ENCODE assay signal across 23 cellular contexts in genomic region chr2:232624554-232624842, GRCh38. TPM values are rescaled to one million over a fixed set of nuclear protein-coding genes. Genes with fewer than 3 reads are reported as not detected.
DNase-seq lines count a peak whose midpoint lies in the region; ATAC-seq, FAIRE-seq and TF ChIP-seq lines count a peak whose summit lies in the region.
"Had no signal": no experiment of that assay in that cellular context is flagged by ENCODE, and none has a peak within 500 bp of the region (broad histone marks: within the 10 kb centered on the region; RNA-seq: fewer than 3 reads in every experiment).

No MANE protein-coding gene starts in this region.

- no peaks in the 10 kb centered on the region for H3K36me3 Mint-ChIP-seq in CD8-positive, alpha-beta memory T cell
- H3K36me3 Mint-ChIP-seq: naive B cell had no signal

- no peak overlapping the region for H2BK12ac ChIP-seq in mesenchymal stem cell (ENCODE audit: low read length in 2 of 2)

- H4K8ac ChIP-seq in mesenchymal stem cell (ENCODE audit: low read length) = no peak overlapping the region

- peaks cover 8 to 35% of the 10 kb centered on the region in 2 donors for H3K27me3 Mint-ChIP-seq in CD8-positive, alpha-beta memory T cell

- no peak overlapping the region for H3K4me2 ChIP-seq in mesenchymal stem cell (ENCODE audit: low read length, poor library complexity, severe bottlenecking)

- H3K9me3 Mint-ChIP-seq in CD8-positive, alpha-beta memory T cell = no peaks in the 10 kb centered on the region

- ATAC-seq in GM21576 (IDR thresholded peaks at IDR 0.05; ENCODE audit: unreplicated experiment) = no peak
- ATAC-seq: T-helper 17 cell had no signal

- H3K4me1 ChIP-seq in mesenchymal stem cell (ENCODE audit: control insufficient read depth, insufficient read depth, low read depth, low read length) = peaks cover 6% of the 10 kb centered on the region
- H3K4me1 ChIP-seq in CD8-positive, alpha-beta memory T cell (ENCODE audit: insufficient read depth, low read length) = no peaks in the 10 kb centered on the region
- H3K4me1 ChIP-seq: adrenal gland had no signal

- 43% methylated on average over 3 of the region's 3 CpGs for WGBS in mesenchymal stem cell

- no peak overlapping the region for H3K9ac ChIP-seq in mesenchymal stem cell (ENCODE audit: low read length)

- CTCF ChIA-PET in CD8-positive, alpha-beta memory T cell (lab: Charles Lee) = no interaction called here

- no peak overlapping the region for H2BK15ac ChIP-seq in mesenchymal stem cell (ENCODE audit: low read depth, poor library complexity, severe bottlenecking)

- POLR2A ChIA-PET in CD8-positive, alpha-beta memory T cell (lab: Charles Lee) = no interaction called here

- no peak for TF ChIP-seq CTCF in GM10266 (IDR thresholded peaks at IDR 0.05; ENCODE audit: control insufficient read depth, insufficient read depth, low read depth, missing control alignments)

- DNase-seq in GM10266 (ENCODE audit: extremely low spot score) (peak; percentile 6), HTR-8/SVneo (ENCODE audit: insufficient read length, low spot score) (peak; percentile 36), astrocyte of the hippocampus (ENCODE audit: low read depth, low spot score) (peak; percentile 46), mesenchymal stem cell (peak; percentile 42), NCI-H146 (lab: John Stamatoyannopoulos, UW) (no peak), SK-N-DZ (ENCODE audit: low spot score) (no peak)
- DNase-seq in CD8-positive, alpha-beta memory T cell = no peak
- DNase-seq: activated gamma-delta T cell treated with Interleukin-2 at 50 U/mL for 16 hours; adrenal gland; DMS53; foreskin melanocyte; hippocampal formation; KBM-7; naive B cell; NCI-H1930; NCI-H510A treated with DMSO at 0.1 percent for 48 hours; occipital lobe; Right ventricle myocardium superior; stimulated activated CD8-positive, alpha-beta memory T cell treated with anti-CD3 and anti-CD28 coated beads, Interleukin-4, amount 100 ng/mL, for 48 hours; T-helper 17 cell; WERI-Rb-1 had no signal

- H3K14ac ChIP-seq in mesenchymal stem cell (ENCODE audit: low read length in 2 of 2) = no peak overlapping the region

- no peaks in the 10 kb centered on the region for H3K36me3 ChIP-seq in mesenchymal stem cell (ENCODE audit: control insufficient read depth in 1 of 2, insufficient read depth in 2 of 2, low read depth in 1 of 2, low read length in 2 of 2)
- H3K36me3 ChIP-seq in CD8-positive, alpha-beta memory T cell (ENCODE audit: insufficient read depth, low read length) = no peaks in the 10 kb centered on the region
- H3K36me3 ChIP-seq: adrenal gland, WERI-Rb-1 had no signal

- no peak overlapping the region for H3K27ac ChIP-seq in mesenchymal stem cell (ENCODE audit: low read length, poor library complexity, severe bottlenecking)
- no peak overlapping the region for H3K27ac ChIP-seq in CD8-positive, alpha-beta memory T cell (ENCODE audit: low read depth, low read length)
- H3K27ac ChIP-seq: adrenal gland, WERI-Rb-1 had no signal

- no peak overlapping the region for H3K27ac Mint-ChIP-seq in CD8-positive, alpha-beta memory T cell
- H3K27ac Mint-ChIP-seq: naive B cell, T-helper 17 cell had no signal

- H3K18ac ChIP-seq in mesenchymal stem cell (ENCODE audit: low read depth in 1 of 2, low read length in 2 of 2) = no peak overlapping the region

- H2BK5ac ChIP-seq in mesenchymal stem cell (ENCODE audit: low read depth, low read length, poor library complexity, severe bottlenecking) = no peak overlapping the region

- no peak overlapping the region for H2AK5ac ChIP-seq in mesenchymal stem cell (ENCODE audit: low read length, severe bottlenecking)

- H2BK120ac ChIP-seq in mesenchymal stem cell (ENCODE audit: low read depth, low read length) = no peak overlapping the region

- no peak overlapping the region for H3K4me3 ChIP-seq in mesenchymal stem cell (ENCODE audit: insufficient read depth in 1 of 2, low read depth in 1 of 2, low read length in 2 of 2)
- no peak overlapping the region for H3K4me3 ChIP-seq in CD8-positive, alpha-beta memory T cell (ENCODE audit: low read length)
- H3K4me3 ChIP-seq: adrenal gland had no signal

- peaks cover 11 to 14% of the 10 kb centered on the region in 2 experiments for H3K27me3 ChIP-seq in mesenchymal stem cell (ENCODE audit: control insufficient read depth in 1 of 2, insufficient read depth in 1 of 2, low read length in 2 of 2)
- no peaks in the 10 kb centered on the region for H3K27me3 ChIP-seq in CD8-positive, alpha-beta memory T cell (ENCODE audit: insufficient read depth, low read length, poor library complexity, severe bottlenecking)
- H3K27me3 ChIP-seq: adrenal gland had no signal

- H4K91ac ChIP-seq in mesenchymal stem cell (ENCODE audit: low read length) = no peak overlapping the region

- H3K79me1 ChIP-seq in mesenchymal stem cell (replicated peaks; ENCODE audit: low read length, poor library complexity, severe bottlenecking) = no peaks in the 10 kb centered on the region

- no peaks in the 10 kb centered on the region for H3K9me3 ChIP-seq in mesenchymal stem cell (ENCODE audit: control insufficient read depth, low read length)
- H3K9me3 ChIP-seq in CD8-positive, alpha-beta memory T cell (ENCODE audit: low read length) = no peaks in the 10 kb centered on the region
- H3K9me3 ChIP-seq: adrenal gland had no signal

- H3K4me3 Mint-ChIP-seq in CD8-positive, alpha-beta memory T cell = no peak overlapping the region
- H3K4me3 Mint-ChIP-seq: naive B cell, T-helper 17 cell had no signal

- no peak overlapping the region for H2AFZ ChIP-seq in mesenchymal stem cell (ENCODE audit: low read depth, low read length)

- no peak overlapping the region for H3K4ac ChIP-seq in mesenchymal stem cell (ENCODE audit: low read depth in 1 of 2, low read length in 2 of 2)

- no peak for FAIRE-seq in HTR-8/SVneo (lab: Jason Lieb, UNC)
- FAIRE-seq: islet of Langerhans had no signal

- no peak overlapping the region for H3K23ac ChIP-seq in mesenchymal stem cell (ENCODE audit: low read length in 2 of 2)

- peaks cover 0 to 6% (median 3%) of the 10 kb centered on the region in 3 donors for H3K4me1 Mint-ChIP-seq in CD8-positive, alpha-beta memory T cell
- H3K4me1 Mint-ChIP-seq: naive B cell had no signal

RNA-seq across cellular contexts. Expression of gene EFHD1, which starts 8.9 kb away (rescaled TPM):
- 0.76 TPM for polyA plus RNA-seq in mesenchymal stem cell (2013, experiment 1 of 2)
- polyA plus RNA-seq in mesenchymal stem cell (2013, experiment 2 of 2) = 0.59 TPM
- under 1 TPM; 0.22 to 0.33 TPM for total RNA-seq in CD8-positive, alpha-beta memory T cell
- 1.6 TPM for polyA plus RNA-seq in CD8-positive, alpha-beta memory T cell
- polyA plus RNA-seq in SK-N-DZ (2014; cell fraction: cytosol; rRNA removed) = 0.85 and 1.0 TPM in 2 replicates
- polyA plus RNA-seq in SK-N-DZ (2014; cell fraction: nucleus; rRNA removed) = 0.83 TPM in 1 of 2 replicates, not detected in the other

Comparison
In these comparisons a context has a peak if more than half of its experiments do, and no peak if none do; other contexts are left out.
1. DNase-seq: peak in GM10266 (single experiment), HTR-8/SVneo (single experiment), astrocyte of the hippocampus (single experiment) and mesenchymal stem cell (single experiment); none in CD8-positive, alpha-beta memory T cell (0 of 5), NCI-H146 (single experiment) and SK-N-DZ (single experiment).